13 cellular contexts compared by ENCODE assay signal in the genomic region with DNA sequence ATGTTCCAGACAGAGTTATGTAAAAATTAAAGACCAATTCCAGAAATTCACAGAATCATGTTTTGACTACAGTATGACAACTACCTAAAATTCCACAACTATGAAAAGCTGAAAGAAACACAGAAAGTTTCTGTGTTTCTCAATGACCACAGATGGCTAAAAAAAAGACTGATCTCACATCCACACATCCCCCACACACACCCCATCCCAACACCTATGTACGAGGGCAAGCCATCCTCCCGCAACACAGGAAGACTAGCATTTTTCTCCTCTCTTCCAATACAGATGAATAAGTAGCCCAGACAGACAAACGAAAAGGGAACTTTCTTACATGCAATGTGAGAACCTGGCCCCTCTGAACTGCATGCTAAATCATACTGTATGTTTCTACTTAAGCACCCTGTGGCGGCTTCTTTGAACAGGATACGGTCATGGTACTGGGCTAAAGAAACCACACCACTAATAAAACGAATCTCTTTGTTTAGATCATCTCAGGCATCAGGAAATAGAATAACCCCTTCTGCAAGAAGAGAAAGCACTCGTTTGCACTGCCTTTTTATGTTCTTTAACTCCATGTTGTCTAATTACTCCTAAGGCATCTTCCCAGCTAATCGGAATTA.
A peak's percentile ranks its signal among the peaks of the same experiment; 100 is the strongest.
DNase-seq lines count a peak whose midpoint lies in the region; ATAC-seq and TF ChIP-seq lines count a peak whose summit lies in the region.
"Had no signal": no experiment of that assay in that cellular context is flagged by ENCODE, and none has a peak within 500 bp of the region (broad histone marks: within the 10 kb centered on the region; RNA-seq: fewer than 3 reads in every experiment).

No MANE protein-coding gene starts in this region.

- no peaks in the 10 kb centered on the region for H3K27me3 ChIP-seq in GM23248 (replicated peaks; ENCODE audit: insufficient read depth)
- H3K27me3 ChIP-seq: BLaER1 treated with 17β-estradiol and CSF1 and Interleukin-3, amounts not matched to agents 10 nM and 100 nM had no signal

- CTCF ChIA-PET in GM10248 (lab: Yijun Ruan, JAX): interaction anchor here (0.9 to 1.9 kb wide), 4 partner anchors 19 to 81 kb away, joined by 3 to 5 read pairs (median 4); no protein-coding TSS in a partner anchor

- no peak overlapping the region for H3K9ac ChIP-seq in GM23248
- H3K9ac ChIP-seq: BLaER1 treated with 17β-estradiol and CSF1 and Interleukin-3, amounts not matched to agents 10 nM and 100 nM had no signal

- ATAC-seq in GM19025 (IDR thresholded peaks at IDR 0.05; ENCODE audit: low read depth, unreplicated experiment) (peak; percentile 60), HG02884 (IDR thresholded peaks at IDR 0.05; ENCODE audit: unreplicated experiment) (peak; percentile 50)
- ATAC-seq: activated T-cell treated with anti-CD3 and anti-CD28 coated beads, Interleukin-2, amount 50 U/mL, for 72 hours; lower lobe of right lung had no signal

- POLR2A ChIA-PET in GM10248 (lab: Yijun Ruan, JAX): no interaction called here

- 81 to 84% methylated on average over 8 of the region's 8 CpGs for WGBS in GM23248 (ENCODE audit: low coverage in 1 of 2, low lambda C conversion rate in 2 of 2, missing lambda C conversion rate in 2 of 2), 2 experiments

- no peak overlapping the region for H3K27ac ChIP-seq in GM23248
- H3K27ac ChIP-seq: BLaER1 treated with 17β-estradiol and CSF1 and Interleukin-3, amounts not matched to agents 10 nM and 100 nM; lower lobe of right lung had no signal

- H3K79me2 ChIP-seq in GM23248 (ENCODE audit: insufficient read depth): no peaks in the 10 kb centered on the region

- H3K9me3 ChIP-seq in GM23248 (ENCODE audit: low read depth): no peaks in the 10 kb centered on the region
- H3K9me3 ChIP-seq: BLaER1 treated with 17β-estradiol and CSF1 and Interleukin-3, amounts not matched to agents 10 nM and 100 nM; lower lobe of right lung had no signal

- DNase-seq in GM10248 (ENCODE audit: extremely low spot score): peak; percentile 34
- DNase-seq in activated naive CD8-positive, alpha-beta T cell treated with anti-CD3 and anti-CD28 coated beads for 36 hours: no peak
- DNase-seq in kidney glomerular epithelial cell (lab: John Stamatoyannopoulos, UW): no peak
- DNase-seq in activated naive CD4-positive, alpha-beta T cell (lab: John Stamatoyannopoulos, UW): no peak
- no peak for DNase-seq in NCI-H345 treated with DMSO at 0.1 percent for 48 hours (lab: John Stamatoyannopoulos, UW; ENCODE audit: unreplicated experiment)
- DNase-seq in GM23248: no peak
- DNase-seq: activated T-cell treated with anti-CD3 and anti-CD28 coated beads, Interleukin-2, amount 50 U/mL, for 72 hours; foreskin fibroblast; lower lobe of right lung; T-helper 2 cell had no signal

- H3K4me3 Mint-ChIP-seq in activated naive CD8-positive, alpha-beta T cell treated with anti-CD3 and anti-CD28 coated beads for 36 hours: no peak overlapping the region

- H3K9me3 Mint-ChIP-seq in activated naive CD8-positive, alpha-beta T cell treated with anti-CD3 and anti-CD28 coated beads for 36 hours: no peaks in the 10 kb centered on the region
- H3K9me3 Mint-ChIP-seq: activated T-cell treated with anti-CD3 and anti-CD28 coated beads, Interleukin-2, amount 50 U/mL, for 72 hours had no signal

- H2AFZ ChIP-seq in GM23248: no peak overlapping the region

- H3K36me3 ChIP-seq in GM23248 (ENCODE audit: low read depth): no peaks in the 10 kb centered on the region
- H3K36me3 ChIP-seq: lower lobe of right lung had no signal

- no peaks in the 10 kb centered on the region for H4K20me1 ChIP-seq in GM23248 (ENCODE audit: insufficient read depth)

- H3K9me2 ChIP-seq in GM23248 (ENCODE audit: insufficient read depth): no peaks in the 10 kb centered on the region

- peaks cover 48% of the 10 kb centered on the region for H3K4me1 Mint-ChIP-seq in activated naive CD8-positive, alpha-beta T cell treated with anti-CD3 and anti-CD28 coated beads for 36 hours

- peak overlapping the region; percentile 2 for H3K27ac Mint-ChIP-seq in activated naive CD8-positive, alpha-beta T cell treated with anti-CD3 and anti-CD28 coated beads for 36 hours

- H3K27me3 Mint-ChIP-seq in activated naive CD8-positive, alpha-beta T cell treated with anti-CD3 and anti-CD28 coated beads for 36 hours: no peaks in the 10 kb centered on the region

- no peaks in the 10 kb centered on the region for H3F3A ChIP-seq in GM23248 (ENCODE audit: insufficient read depth)

- H3K4me3 ChIP-seq in GM23248: no peak overlapping the region
- H3K4me3 ChIP-seq: BLaER1 treated with 17β-estradiol and CSF1 and Interleukin-3, amounts not matched to agents 10 nM and 100 nM; lower lobe of right lung had no signal

- H3K4me2 ChIP-seq in GM23248 (ENCODE audit: unreplicated experiment): no peak overlapping the region

- in situ Hi-C loops in GM23248 (cut with MboI): no loop called here

- no peaks in the 10 kb centered on the region for H3K4me1 ChIP-seq in GM23248 (ENCODE audit: insufficient read depth)

- peaks cover 20% of the 10 kb centered on the region for H3K36me3 Mint-ChIP-seq in activated naive CD8-positive, alpha-beta T cell treated with anti-CD3 and anti-CD28 coated beads for 36 hours

- no peak for TF ChIP-seq CTCF in GM10248 (IDR thresholded peaks at IDR 0.05; ENCODE audit: control extremely low read depth, extremely low read depth, low read depth, missing control alignments)
